ENCODE assay signal across 8 cellular contexts in genomic region chr6:151561238-151561637, GRCh38.
"Had no signal": no experiment of that assay in that cellular context is flagged by ENCODE, and none has a peak within 500 bp of the region (broad histone marks: within the 10 kb centered on the region; RNA-seq: fewer than 3 reads in every experiment).

No MANE protein-coding gene starts in this region.

- H3K4me3 ChIP-seq: GM23248, HAP-1 had no signal

- H3K27ac ChIP-seq: GM23248, HL-60, KMS-11 had no signal

- DNase-seq: GM23248, GOT3, H7, IMR-90, KBM-7 had no signal

- H3K36me3 ChIP-seq: HAP-1 had no signal

- H2AFZ ChIP-seq: GM23248 had no signal

- H3K4me2 ChIP-seq: KMS-11 had no signal

- H3K9ac ChIP-seq: GM23248, KMS-11 had no signal

- H3K4me1 ChIP-seq: HAP-1 had no signal
